In genomic region chr11:10366568-10367331, GRCh38 we compare ENCODE assay signal across 8 cellular contexts.
A peak's percentile ranks its signal among the peaks of the same experiment; 100 is the strongest.
DNase-seq lines count a peak whose midpoint lies in the region; ATAC-seq, FAIRE-seq and TF ChIP-seq lines count a peak whose summit lies in the region.

No MANE protein-coding gene starts in this region.

- no peaks in the 10 kb centered on the region for H4K20me1 ChIP-seq in H1 (replicated peaks in 1 of 2; ENCODE audit: control insufficient read depth in 1 of 2, insufficient read depth in 2 of 2, low read length in 2 of 2)

- no peaks in the 10 kb centered on the region for H3K27me3 Mint-ChIP-seq in mesothelial cell of epicardium (ENCODE audit: low read depth)

- peak; percentile 95 to 98 for TF ChIP-seq RAD21 in H1 (IDR thresholded peaks at IDR 0.05 in 1 of 2, conservative IDR thresholded peaks at IDR 0.05 in 1 of 2; ENCODE audit: low read depth in 2 of 2, low read length in 2 of 2)

- peak overlapping the region; percentile 47 for H2BK120ac ChIP-seq in H1 (replicated peaks; ENCODE audit: low read depth, low read length)

- no peaks in the 10 kb centered on the region for H3K27me3 ChIP-seq in H1 (replicated peaks in 1 of 4; ENCODE audit: control insufficient read depth in 3 of 4, extremely low read depth in 1 of 4, insufficient read depth in 3 of 4, low read length in 3 of 4)

- POLR2A ChIA-PET in H1 (lab: Charles Lee; ENCODE audit: partially characterized antibody): interaction anchor here (0.9 to 6.0 kb wide), 8 partner anchors 10 to 174 kb away, joined by 3 to 51 read pairs (median 4); partner anchors contain the start of genes ADM and RNF141

- no peak overlapping the region for H3K9ac ChIP-seq in H1 (replicated peaks in 1 of 4; ENCODE audit: extremely low read depth in 1 of 4, low read depth in 3 of 4, low read length in 3 of 4)

- H2AK5ac ChIP-seq in H1 (ENCODE audit: low read depth, low read length): no peak overlapping the region

- CTCF ChIA-PET in H1 (lab: Charles Lee; ENCODE audit: partially characterized antibody): interaction anchor here (0.6 to 7.1 kb wide), 48 partner anchors 8 to 606 kb away, joined by 3 to 97 read pairs (median 4); partner anchors contain the start of gene ADM

- 0 out of 4 replicates have a peak, but pooled peaks cover 0 to 3% of the 10 kb centered on the region in 2 experiments for H3K9me3 ChIP-seq in H1 (ENCODE audit: insufficient read depth in 2 of 2, low read depth in 1 of 2, low read length in 1 of 2)

- peak overlapping the region; percentile 29 for H3K27ac Mint-ChIP-seq in mesothelial cell of epicardium

- no peaks in the 10 kb centered on the region for H3K36me3 ChIP-seq in H1 (ENCODE audit: control insufficient read depth in 2 of 4, insufficient read depth in 4 of 4, low read length in 3 of 4)

- H3K79me2 ChIP-seq in H1 (ENCODE audit: control insufficient read depth in 1 of 2, insufficient read depth in 2 of 2, low read length in 2 of 2): no peaks in the 10 kb centered on the region

- peak overlapping the region; percentile 93; the same call in 1 of the 2 replicates for H2BK12ac ChIP-seq in H1 (ENCODE audit: low read depth, low read length)

- no peaks in the 10 kb centered on the region for H3K36me3 Mint-ChIP-seq in mesothelial cell of epicardium

- H3K23me2 ChIP-seq in H1 (ENCODE audit: low read depth, low read length): no peaks in the 10 kb centered on the region

- H2BK15ac ChIP-seq in H1 (ENCODE audit: low read length): 0 out of 2 replicates have a peak overlapping the region, but pooled peaks have one; percentile 48

- DNase-seq in AG20443 (ENCODE audit: low spot score) (peak; percentile 77), NCI-H774 (lab: John Stamatoyannopoulos, UW) (peak; percentile 79), H1 (ENCODE audit: low read depth in 1 of 2, low spot score in 2 of 2) (peak; percentile 87 to 90), mesothelial cell of epicardium (ENCODE audit: low spot score in 2 of 2, unreplicated experiment in 2 of 2) (peak; percentile 46 to 61)
- DNase-seq in activated CD4-positive, alpha-beta T cell treated with anti-CD3 and anti-CD28 coated beads, Interleukin-2, amount 50 U/mL, for 48 hours: peak; percentile 67 to 77
- DNase-seq in stimulated activated CD8-positive, alpha-beta memory T cell treated with anti-CD3 and anti-CD28 coated beads, Interleukin-7, amount 100 ng/mL, for 4 hours (ENCODE audit: low read depth in 2 of 2): peak; percentile 6 to 21

- no peak overlapping the region for H3K23ac ChIP-seq in H1 (ENCODE audit: insufficient read length)

- peak overlapping the region; percentile 82; the same call in 1 of the 2 replicates for H2BK5ac ChIP-seq in H1 (ENCODE audit: low read depth, low read length)

- peaks cover 13% of the 10 kb centered on the region for H3K9me3 Mint-ChIP-seq in mesothelial cell of epicardium

- TF ChIP-seq EP300 in H1 (IDR thresholded peaks at IDR 0.05; ENCODE audit: borderline replicate concordance in 1 of 2, low read depth in 2 of 2, low read length in 2 of 2): peak in 1 of 2 experiments; percentile 60; a peak in 1 of 3 replicates

- no peak overlapping the region for H3K4me3 Mint-ChIP-seq in mesothelial cell of epicardium

- no peak overlapping the region for H3K4me2 ChIP-seq in H1 (ENCODE audit: insufficient read depth in 1 of 2, low read depth in 2 of 2, low read length in 2 of 2)

- H2BK20ac ChIP-seq in H1 (ENCODE audit: low read length): peak overlapping the region; percentile 84

- H2AFZ ChIP-seq in H1 (ENCODE audit: low read length): no peak overlapping the region

- peak; percentile 86 for ATAC-seq in GM18909 (IDR thresholded peaks at IDR 0.05; ENCODE audit: poor library complexity, unreplicated experiment)
- ATAC-seq in HG03442 (IDR thresholded peaks at IDR 0.05; ENCODE audit: unreplicated experiment): peak; percentile 81

- FAIRE-seq in H1 (lab: Jason Lieb, UNC): peak; percentile 97

- no peaks in the 10 kb centered on the region for H3K79me1 ChIP-seq in H1 (ENCODE audit: low read depth, low read length)

- H3K14ac ChIP-seq in H1 (ENCODE audit: insufficient read length): no peak overlapping the region

- peaks cover 6% of the 10 kb centered on the region for H3K4me1 Mint-ChIP-seq in mesothelial cell of epicardium

- peaks cover 0 to 10% (median 1%) of the 10 kb centered on the region in 4 experiments; a peak in 3 of 7 replicates for H3K4me1 ChIP-seq in H1 (replicated peaks in 1 of 4; ENCODE audit: control insufficient read depth in 3 of 4, insufficient read depth in 4 of 4, low read length in 3 of 4)

- H3K18ac ChIP-seq in H1 (ENCODE audit: extremely low read depth, low read length): peak overlapping the region; percentile 93

- TF ChIP-seq POLR2A in H1 (IDR thresholded peaks at IDR 0.05; ENCODE audit: control extremely low read depth in 1 of 2, low read depth in 2 of 2, low read length in 2 of 2): no peak

- H3K27ac ChIP-seq in H1 (ENCODE audit: low read depth, low read length): peak overlapping the region; percentile 4; the same call in 1 of the 2 replicates

- WGBS in H1 (ENCODE audit: extremely low coverage in 1 of 2, insufficient coverage in 1 of 2, insufficient read length in 1 of 2, insufficient replicate concordance in 2 of 2, low coverage in 1 of 2, low lambda C conversion rate in 2 of 2, missing lambda C conversion rate in 1 of 2), 2 experiments: 50% methylated on average over 8 of the region's 8 CpGs; no CpG with 5 or more reads in 1 of the 2 experiments

- H3K4ac ChIP-seq in H1 (replicated peaks; ENCODE audit: insufficient read length, low read depth, low read length): no peak overlapping the region

- peak; percentile 87 to 99 (median 87) for TF ChIP-seq CTCF in H1 (IDR thresholded peaks at IDR 0.05; ENCODE audit: control extremely low read depth in 1 of 3, insufficient read depth in 1 of 3, low read depth in 1 of 3, low read length in 3 of 3)
- TF ChIP-seq CTCF in mesothelial cell of epicardium (IDR thresholded peaks at IDR 0.05; ENCODE audit: unreplicated experiment): peak; percentile 42

- H4K91ac ChIP-seq in H1 (replicated peaks; ENCODE audit: insufficient read length, low read length): peak overlapping the region; percentile 85

- no peak overlapping the region for H4K5ac ChIP-seq in H1 (ENCODE audit: insufficient read length, low read depth, low read length)

- H3K4me3 ChIP-seq in H1 (ENCODE audit: extremely low read depth in 1 of 4, insufficient read depth in 2 of 4, low read depth in 3 of 4, low read length in 4 of 4): no peak overlapping the region

- no peak overlapping the region for H3K56ac ChIP-seq in H1 (replicated peaks; ENCODE audit: insufficient read length, low read depth, low read length)

- H4K8ac ChIP-seq in H1 (ENCODE audit: extremely low read depth, insufficient read depth, low read length): no peak overlapping the region

TF ChIP-seq in H1, 55 proteins besides CTCF, POLR2A, EP300 and RAD21 (continues in another document):
- TF ChIP-seq YY1 (IDR thresholded peaks at IDR 0.05; ENCODE audit: low read depth, low read length) (peak; percentile 39; the same call in 1 of the 2 replicates), CHD2 (IDR thresholded peaks at IDR 0.05; ENCODE audit: low read length) (peak; percentile 72), TBP (IDR thresholded peaks at IDR 0.05; ENCODE audit: low read depth, low read length) (0 out of 2 replicates have a peak, but pooled peaks have one; percentile 46), CBX8 (IDR thresholded peaks at IDR 0.05; ENCODE audit: borderline replicate concordance, low read depth, low read length) (no peak), FOSL1 (IDR thresholded peaks at IDR 0.05; ENCODE audit: insufficient read depth, low read depth, low read length) (no peak), SP4 (IDR thresholded peaks at IDR 0.05; ENCODE audit: low read length) (peak; percentile 62; the same call in 1 of the 2 replicates), SIN3A (conservative IDR thresholded peaks at IDR 0.05 in 1 of 2, IDR thresholded peaks at IDR 0.05 in 1 of 2; ENCODE audit: low read depth in 1 of 2, low read length in 2 of 2) (peak in 1 of 2 experiments; percentile 94; a peak in 3 of 4 replicates), EZH2 (IDR thresholded peaks at IDR 0.05; ENCODE audit: low read depth, low read length, severe bottlenecking) (no peak), SP1 (IDR thresholded peaks at IDR 0.05; ENCODE audit: low read depth, low read length) (0 out of 2 replicates have a peak, but pooled peaks have one; percentile 49), JUN (IDR thresholded peaks at IDR 0.05; ENCODE audit: low read depth, low read length) (no peak), SP2 (IDR thresholded peaks at IDR 0.05; ENCODE audit: low read length) (no peak), NANOG (IDR thresholded peaks at IDR 0.05; ENCODE audit: insufficient read depth, low read depth, low read length, poor library complexity, severe bottlenecking) (peak; percentile 26), MAX (IDR thresholded peaks at IDR 0.05) (peak; percentile 95), KDM1A (IDR thresholded peaks at IDR 0.05; ENCODE audit: borderline replicate concordance, low read length) (no peak), SUZ12 (IDR thresholded peaks at IDR 0.05; ENCODE audit: low read length) (no peak), RXRA (IDR thresholded peaks at IDR 0.05; ENCODE audit: insufficient read depth, low read depth, low read length) (peak; percentile 99), TCF12 (IDR thresholded peaks at IDR 0.05; ENCODE audit: low read depth, low read length) (peak; percentile 97), ZNF274 (IDR thresholded peaks at IDR 0.05; ENCODE audit: borderline replicate concordance, extremely low read depth, low read length) (no peak)
- TF ChIP-seq, protein P1, sequence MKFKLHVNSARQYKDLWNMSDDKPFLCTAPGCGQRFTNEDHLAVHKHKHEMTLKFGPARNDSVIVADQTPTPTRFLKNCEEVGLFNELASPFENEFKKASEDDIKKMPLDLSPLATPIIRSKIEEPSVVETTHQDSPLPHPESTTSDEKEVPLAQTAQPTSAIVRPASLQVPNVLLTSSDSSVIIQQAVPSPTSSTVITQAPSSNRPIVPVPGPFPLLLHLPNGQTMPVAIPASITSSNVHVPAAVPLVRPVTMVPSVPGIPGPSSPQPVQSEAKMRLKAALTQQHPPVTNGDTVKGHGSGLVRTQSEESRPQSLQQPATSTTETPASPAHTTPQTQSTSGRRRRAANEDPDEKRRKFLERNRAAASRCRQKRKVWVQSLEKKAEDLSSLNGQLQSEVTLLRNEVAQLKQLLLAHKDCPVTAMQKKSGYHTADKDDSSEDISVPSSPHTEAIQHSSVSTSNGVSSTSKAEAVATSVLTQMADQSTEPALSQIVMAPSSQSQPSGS (IDR thresholded peaks at IDR 0.05; ENCODE audit: low read length): 0 out of 2 replicates have a peak, but pooled peaks have one; percentile 77
- TF ChIP-seq, protein P2, sequence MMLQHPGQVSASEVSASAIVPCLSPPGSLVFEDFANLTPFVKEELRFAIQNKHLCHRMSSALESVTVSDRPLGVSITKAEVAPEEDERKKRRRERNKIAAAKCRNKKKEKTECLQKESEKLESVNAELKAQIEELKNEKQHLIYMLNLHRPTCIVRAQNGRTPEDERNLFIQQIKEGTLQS (IDR thresholded peaks at IDR 0.05; ENCODE audit: insufficient read depth, low read depth, low read length): no peak

Comparison
In these comparisons a context has a peak if more than half of its experiments do, and no peak if none do; other contexts are left out.
1. DNase-seq: peak in every context shown above with its lines; median percentile 88 in H1; 79 in NCI-H774; 77 in AG20443; 72 in activated CD4-positive, alpha-beta T cell treated with anti-CD3 and anti-CD28 coated beads, Interleukin-2, amount 50 U/mL, for 48 hours; 54 in mesothelial cell of epicardium; 14 in stimulated activated CD8-positive, alpha-beta memory T cell treated with anti-CD3 and anti-CD28 coated beads, Interleukin-7, amount 100 ng/mL, for 4 hours.